In the genomic region with DNA sequence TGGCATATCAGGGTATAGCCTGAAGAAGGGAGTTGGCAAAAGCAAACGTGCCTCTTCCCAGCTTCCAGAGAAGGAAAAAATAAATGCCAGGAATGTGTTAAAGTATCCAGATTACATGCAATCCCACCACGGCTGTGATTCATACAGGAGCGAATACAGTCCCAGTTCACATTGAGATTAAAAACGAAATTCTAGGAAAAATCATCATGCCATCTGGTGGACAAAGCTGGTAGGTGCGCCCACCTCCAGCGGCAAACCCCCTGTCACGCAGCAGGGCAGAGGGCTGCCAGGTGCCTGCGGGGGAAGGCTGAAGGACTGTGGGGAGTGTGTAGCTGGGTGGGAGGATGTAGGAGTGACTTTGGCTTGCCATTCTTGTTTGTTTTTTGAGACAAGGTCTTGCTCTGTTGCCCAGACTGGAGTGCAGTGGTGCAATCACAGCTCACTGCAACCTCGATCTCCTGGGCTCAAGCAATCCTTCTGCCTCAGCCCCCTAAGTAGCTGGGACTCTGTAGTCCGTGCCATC, we compare ENCODE assay signal across 8 cellular contexts. TPM values are rescaled to one million over a fixed set of nuclear protein-coding genes. Genes with fewer than 3 reads are reported as not detected.
DNase-seq lines count a peak whose midpoint lies in the region; ATAC-seq and TF ChIP-seq lines count a peak whose summit lies in the region.

No MANE protein-coding gene starts in this region.

- H3K36me3 ChIP-seq in heart left ventricle = no peaks in the 10 kb centered on the region

- H3K4me3 ChIP-seq in heart left ventricle = no peak overlapping the region
- no peak overlapping the region for H3K4me3 ChIP-seq in retinal pigment epithelial cell (ENCODE audit: low read length)

- ATAC-seq in heart left ventricle = peak; percentile 48 to 86 (median 78)

- DNase-seq in DMS79 (lab: John Stamatoyannopoulos, UW) (peak; percentile 64), KBM-7 (peak; percentile 83), SHP77 (lab: John Stamatoyannopoulos, UW) (peak; percentile 59 to 76), heart left ventricle (peak in 1 of 5 donors; percentile 57), retinal pigment epithelial cell (ENCODE audit: low read depth) (no peak), globus pallidus (ENCODE audit: low spot score) (no peak), posterior vena cava (ENCODE audit: low spot score) (no peak)
- peak; percentile 58 for DNase-seq in activated naive CD4-positive, alpha-beta T cell treated with anti-CD3 and anti-CD28 coated beads, Interleukin-2, amount 50 U/mL, for 16 hours

- in situ Hi-C loops in KBM-7 (cut with MboI; ENCODE audit: low pct_unique_long_range_greater_than_20kb, low sequenced_read_pairs) = no loop called here

- intact Hi-C loops in heart left ventricle (cut with DNase I) = loop anchor here in 5 of 10 donors (1.0 to 2.0 kb wide), 4 partner anchors 18 to 29 kb away; no protein-coding TSS in a partner anchor
- intact Hi-C loops in posterior vena cava (cut with DNase I) = loop anchor here in 1 of 2 donors (10.0 kb wide), 1 partner anchor 84 kb away; no protein-coding TSS in a partner anchor

- peak; percentile 80 to 93 (median 88) for TF ChIP-seq CTCF in heart left ventricle (IDR thresholded peaks at IDR 0.05)
- TF ChIP-seq CTCF in retinal pigment epithelial cell (conservative IDR thresholded peaks at IDR 0.05; ENCODE audit: low read depth, low read length) = peak; percentile 81

- H3K27ac ChIP-seq in heart left ventricle = no peak overlapping the region

- H3K27me3 ChIP-seq in heart left ventricle = peaks cover 0 to 69% (median 0%) of the 10 kb centered on the region in 9 donors

- 8 to 12% (median 11%) methylated on average over 10 of the region's 10 CpGs for WGBS in heart left ventricle, 4 donors

- no peaks in the 10 kb centered on the region for H3K9me3 ChIP-seq in heart left ventricle

- TF ChIP-seq POLR2A in heart left ventricle (IDR thresholded peaks at IDR 0.05) = no peak

- peaks cover 0 to 9% (median 6%) of the 10 kb centered on the region in 12 donors for H3K4me1 ChIP-seq in heart left ventricle

RNA-seq across cellular contexts. Expression of gene DMWD, which starts 6.4 kb away (rescaled TPM):
- total RNA-seq in heart left ventricle = 100 to 1,000 TPM in 1 of 9 donors, 10 to 100 TPM in 8; 47.2 to 109 (median 67.3) TPM
- 10 to 100 TPM; 41.8 to 67.3 TPM for polyA plus RNA-seq in heart left ventricle
- total RNA-seq in posterior vena cava = 10 to 100 TPM; 50.9 to 61.1 TPM

RNA-seq across cellular contexts. Expression of gene RSPH6A, which starts 16.1 kb away (rescaled TPM):
- total RNA-seq in heart left ventricle (not detected), posterior vena cava (not detected)
- polyA plus RNA-seq in heart left ventricle = not detected

RNA-seq across cellular contexts. Expression of gene DMPK, which starts 16.8 kb away (rescaled TPM):
- 100 to 1,000 TPM; 131 to 778 (median 273) TPM for total RNA-seq in heart left ventricle
- 100 to 1,000 TPM; 382 to 458 TPM for polyA plus RNA-seq in heart left ventricle
- 100 to 1,000 TPM; 218 to 281 TPM for total RNA-seq in posterior vena cava

RNA-seq across cellular contexts. Expression of gene SIX5, which starts 30.0 kb away (rescaled TPM):
- total RNA-seq in heart left ventricle = 10 to 100 TPM; 16.2 to 24.0 (median 22.9) TPM
- 10 to 100 TPM; 13.7 to 21.9 TPM for polyA plus RNA-seq in heart left ventricle
- total RNA-seq in posterior vena cava = 10 to 100 TPM; 14.9 to 22.4 TPM

Comparison
In these comparisons a context has a peak if more than half of its experiments do, and no peak if none do; other contexts are left out.
1. DNase-seq: peak in DMS79 (single experiment), KBM-7 (single experiment), SHP77 (2 of 2) and activated naive CD4-positive, alpha-beta T cell treated with anti-CD3 and anti-CD28 coated beads, Interleukin-2, amount 50 U/mL, for 16 hours (single experiment); none in retinal pigment epithelial cell (single experiment), globus pallidus (single experiment) and posterior vena cava (single experiment).